Comparison of ENCODE assay signal across 20 cellular contexts in the genomic region with DNA sequence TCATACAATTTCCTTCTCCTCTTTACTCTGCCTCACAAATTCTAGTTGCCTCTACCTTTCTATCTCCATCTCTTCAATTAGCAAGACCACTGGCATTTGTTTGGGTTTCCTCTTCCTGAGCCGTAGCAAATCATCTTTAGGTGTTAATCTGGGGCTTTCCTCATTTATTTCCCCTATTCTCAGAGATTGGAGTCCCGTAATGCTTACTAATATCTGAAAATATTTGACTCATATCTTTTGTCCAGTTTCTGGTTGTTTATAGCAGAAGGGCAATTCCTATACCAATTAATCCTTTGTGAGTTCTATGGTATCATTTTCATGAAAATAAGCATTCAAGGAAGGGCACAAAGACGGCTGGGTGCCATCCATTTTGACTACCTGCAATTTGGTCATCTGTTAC.
"Had no signal": no experiment of that assay in that cellular context is flagged by ENCODE, and none has a peak within 500 bp of the region (broad histone marks: within the 10 kb centered on the region; RNA-seq: fewer than 3 reads in every experiment).

No MANE protein-coding gene starts in this region.

- H3K9me3 Mint-ChIP-seq: activated T-cell treated with anti-CD3 and anti-CD28 coated beads, Interleukin-2, amount 50 U/mL, for 72 hours had no signal

- H3K27ac Mint-ChIP-seq: activated naive CD8-positive, alpha-beta T cell; naive thymus-derived CD8-positive, alpha-beta T cell had no signal

- ATAC-seq: activated T-cell treated with anti-CD3 and anti-CD28 coated beads, Interleukin-2, amount 50 U/mL, for 72 hours; left lung; lower lobe of right lung; naive thymus-derived CD8-positive, alpha-beta T cell; right cardiac atrium had no signal

- H3K4me3 ChIP-seq: colonic mucosa, left lung, lower lobe of right lung, thoracic aorta, uterus had no signal

- H3K4me1 ChIP-seq: colonic mucosa, left lung, lower lobe of right lung, uterus had no signal

- H3K36me3 ChIP-seq: colonic mucosa, left lung, thoracic aorta, uterus had no signal

- H3K27ac ChIP-seq: colonic mucosa, left lung, lower lobe of right lung, thoracic aorta, uterus had no signal

- H3K4me1 Mint-ChIP-seq: naive thymus-derived CD8-positive, alpha-beta T cell had no signal

- H3K27me3 ChIP-seq: colonic mucosa, left lung, uterus had no signal

- DNase-seq: activated CD4-positive, alpha-beta T cell treated with anti-CD3 and anti-CD28 coated beads for 4 hours; activated CD4-positive, alpha-beta T cell treated with anti-CD3 and anti-CD28 coated beads, Interleukin-2, amount 50 U/mL, for 4 hours; activated naive CD4-positive, alpha-beta T cell treated with Interleukin-2 at 50 U/mL for 16 hours; activated T-cell treated with anti-CD3 and anti-CD28 coated beads for 4 hours; activated T-cell treated with anti-CD3 and anti-CD28 coated beads, Interleukin-2, amount 50 U/mL, for 72 hours; anterior cingulate cortex; cerebellar nuclear complex; colonic mucosa; effector memory CD4-positive, alpha-beta T cell; left lung; lower lobe of right lung; mesenchymal stem cell; naive thymus-derived CD8-positive, alpha-beta T cell; right cardiac atrium; stimulated activated CD4-positive, alpha-beta T cell treated with anti-CD3 and anti-CD28 coated beads, Interleukin-15, amount 100 ng/mL, for 24 hours; stimulated activated naive CD4-positive, alpha-beta T cell treated with Interleukin-2 at 50 U/mL for 16 hours; trophoblast cell; uterus had no signal

- H3K4me3 Mint-ChIP-seq: activated naive CD8-positive, alpha-beta T cell; activated T-cell treated with anti-CD3 and anti-CD28 coated beads, Interleukin-2, amount 50 U/mL, for 72 hours; naive thymus-derived CD8-positive, alpha-beta T cell had no signal

- H3K27me3 Mint-ChIP-seq: activated naive CD8-positive, alpha-beta T cell; naive thymus-derived CD8-positive, alpha-beta T cell had no signal

- H3K9me3 ChIP-seq: colonic mucosa, left lung, lower lobe of right lung, thoracic aorta, uterus had no signal
